In genomic region chr9:76403352-76403751, GRCh38 we compare ENCODE assay signal across 8 cellular contexts. TPM values are rescaled to one million over a fixed set of nuclear protein-coding genes. Genes with fewer than 3 reads are reported as not detected.
DNase-seq lines count a peak whose midpoint lies in the region; ATAC-seq, FAIRE-seq and TF ChIP-seq lines count a peak whose summit lies in the region.

No MANE protein-coding gene starts in this region.

- 4 to 5% methylated on average over 2 of the region's 2 CpGs for WGBS in body of pancreas, 2 donors

- peaks cover 6% of the 10 kb centered on the region for H3K4me1 ChIP-seq in body of pancreas
- H3K4me1 ChIP-seq in kidney (ENCODE audit: control insufficient read depth in 1 of 2, insufficient read depth in 1 of 2, low read depth in 1 of 2, low read length in 2 of 2) = no peaks in the 10 kb centered on the region

- no peaks in the 10 kb centered on the region for H3K27me3 ChIP-seq in body of pancreas

- no peak overlapping the region for H3K4me3 ChIP-seq in body of pancreas
- peak overlapping the region in 1 of 2 donors; percentile 19 for H3K4me3 ChIP-seq in kidney (ENCODE audit: low read length in 2 of 2)

- peak; percentile 12 for DNase-seq in DMS153 treated with DMSO at 0.1 percent for 48 hours (lab: John Stamatoyannopoulos, UW; ENCODE audit: unreplicated experiment)
- peak; percentile 48 for DNase-seq in NCI-H748 (lab: John Stamatoyannopoulos, UW; ENCODE audit: unreplicated experiment)
- peak in 1 of 4 donors; percentile 8 for DNase-seq in body of pancreas
- DNase-seq in kidney = no peak
- peak; percentile 85 for DNase-seq in stromal cell of bone marrow (ENCODE audit: low read depth)
- no peak for DNase-seq in HuH-7 (ENCODE audit: low spot score)

- peak; percentile 73 for ATAC-seq in GM19023 (IDR thresholded peaks at IDR 0.05; ENCODE audit: unreplicated experiment)
- ATAC-seq in HG03066 (IDR thresholded peaks at IDR 0.05; ENCODE audit: low read depth, unreplicated experiment) = peak; percentile 88
- peak; percentile 89 for ATAC-seq in body of pancreas

- peak; percentile 21 to 88 (median 73) for TF ChIP-seq CTCF in body of pancreas (IDR thresholded peaks at IDR 0.05)
- peak; percentile 45 for TF ChIP-seq CTCF in kidney (IDR thresholded peaks at IDR 0.05; ENCODE audit: borderline replicate concordance, extremely low read depth, insufficient read depth)

- H3K27ac ChIP-seq in body of pancreas (peak overlapping the region in 1 of 4 donors; percentile 50), kidney (ENCODE audit: low read depth in 2 of 2, low read length in 2 of 2) (no peak overlapping the region)

- H3K36me3 ChIP-seq in body of pancreas (replicated peaks in 1 of 2; ENCODE audit: insufficient read depth in 1 of 2, low read depth in 2 of 2) (no peaks in the 10 kb centered on the region), kidney (ENCODE audit: control insufficient read depth in 1 of 2, insufficient read depth in 2 of 2, low read length in 2 of 2) (no peaks in the 10 kb centered on the region)

- FAIRE-seq in kidney (lab: Jason Lieb, UNC) = peak; percentile 96

- TF ChIP-seq POLR2A in body of pancreas (IDR thresholded peaks at IDR 0.05) = no peak

- no peak overlapping the region for H3K9ac ChIP-seq in kidney (ENCODE audit: low read length in 2 of 2)

- intact Hi-C loops in body of pancreas (cut with DNase I) (no loop called here), kidney (cut with DNase I) (no loop called here)

- H3K9me3 ChIP-seq in body of pancreas = no peaks in the 10 kb centered on the region
- no peaks in the 10 kb centered on the region for H3K9me3 ChIP-seq in kidney (ENCODE audit: control insufficient read depth in 1 of 2, low read length in 2 of 2)

RNA-seq across cellular contexts. Expression of gene RFK, which starts 9.1 kb away (rescaled TPM):
- total RNA-seq in body of pancreas = 10 to 100 TPM in 1 of 2 donors, 1 to 10 TPM in 1; 7.6 to 13.0 TPM
- 40.3 TPM for total RNA-seq in kidney
- polyA plus RNA-seq in kidney (ENCODE audit: insufficient read depth, low read depth, low replicate concordance) = 20.6 TPM

RNA-seq across cellular contexts. Expression of gene GCNT1, which starts 55.6 kb away (rescaled TPM):
- total RNA-seq in body of pancreas = 10 to 100 TPM in 1 of 2 donors, 1 to 10 TPM in 1; 7.3 to 34.2 TPM
- 8.3 TPM for total RNA-seq in kidney
- 0.88 TPM for polyA plus RNA-seq in kidney (ENCODE audit: insufficient read depth, low read depth, low replicate concordance)

Comparison
In these comparisons a context has a peak if more than half of its experiments do, and no peak if none do; other contexts are left out.
1. DNase-seq: peak in DMS153 treated with DMSO at 0.1 percent for 48 hours (single experiment), NCI-H748 (single experiment) and stromal cell of bone marrow (single experiment); none in kidney (single experiment) and HuH-7 (single experiment).
2. Peak in every context shown above with its lines, with median percentiles within 50 percentile points of each other: ATAC-seq.